8 cellular contexts compared by ENCODE assay signal in genomic region chr15:92901053-92901761, GRCh38. TPM values are rescaled to one million over a fixed set of nuclear protein-coding genes. Genes with fewer than 3 reads are reported as not detected.
A peak's percentile ranks its signal among the peaks of the same experiment; 100 is the strongest.
DNase-seq lines count a peak whose midpoint lies in the region; ATAC-seq and TF ChIP-seq lines count a peak whose summit lies in the region.

No MANE protein-coding gene starts in this region.

- peaks cover 94% of the 10 kb centered on the region for H3K79me2 ChIP-seq in Loucy (ENCODE audit: insufficient read depth, low read length)

- peaks cover 10% of the 10 kb centered on the region for H3K36me3 ChIP-seq in CD8-positive, alpha-beta memory T cell (ENCODE audit: insufficient read depth, low read length)
- peaks cover 49% of the 10 kb centered on the region for H3K36me3 ChIP-seq in Loucy (ENCODE audit: insufficient read depth, low read length)
- H3K36me3 ChIP-seq in mucosa of stomach (ENCODE audit: control insufficient read depth, insufficient read depth, low read length), result no peaks in the 10 kb centered on the region

- no peaks in the 10 kb centered on the region for H3K9me3 ChIP-seq in CD8-positive, alpha-beta memory T cell (ENCODE audit: low read length)
- H3K9me3 ChIP-seq in Loucy (ENCODE audit: insufficient read depth, low read depth, low read length) (no peaks in the 10 kb centered on the region), mucosa of stomach (ENCODE audit: control insufficient read depth, low read length) (no peaks in the 10 kb centered on the region)

- no peak for ATAC-seq in HG02970 (IDR thresholded peaks at IDR 0.05; ENCODE audit: low FRiP score, unreplicated experiment)
- no peak for ATAC-seq in HG02840 (IDR thresholded peaks at IDR 0.05; ENCODE audit: low FRiP score, unreplicated experiment)

- H3K9me2 ChIP-seq in Loucy (replicated peaks; ENCODE audit: low read depth, low read length), result no peaks in the 10 kb centered on the region

- H3K4me1 ChIP-seq in CD8-positive, alpha-beta memory T cell (ENCODE audit: insufficient read depth, low read length), result peaks cover 54% of the 10 kb centered on the region
- peaks cover 47% of the 10 kb centered on the region for H3K4me1 ChIP-seq in Loucy (ENCODE audit: insufficient read depth, low read length, poor library complexity, severe bottlenecking)
- peaks cover 16% of the 10 kb centered on the region for H3K4me1 ChIP-seq in mucosa of stomach (ENCODE audit: control insufficient read depth, insufficient read depth, low read length)

- TF ChIP-seq CTCF in Loucy (conservative IDR thresholded peaks at IDR 0.05; ENCODE audit: low read length), result no peak

- peaks cover 27 to 75% (median 30%) of the 10 kb centered on the region in 3 donors for H3K36me3 Mint-ChIP-seq in CD8-positive, alpha-beta memory T cell

- H3K27me3 ChIP-seq in CD8-positive, alpha-beta memory T cell (ENCODE audit: insufficient read depth, low read length, poor library complexity, severe bottlenecking), result no peaks in the 10 kb centered on the region
- H3K27me3 ChIP-seq in Loucy (ENCODE audit: insufficient read depth, low read length, poor library complexity, severe bottlenecking) (peaks cover 6% of the 10 kb centered on the region), mucosa of stomach (ENCODE audit: control insufficient read depth, insufficient read depth, low read length) (no peaks in the 10 kb centered on the region)

- peak overlapping the region; percentile 80 for H3K4me3 ChIP-seq in CD8-positive, alpha-beta memory T cell (ENCODE audit: low read length)
- peak overlapping the region; percentile 92 for H3K4me3 ChIP-seq in Loucy (ENCODE audit: low read length, poor library complexity, severe bottlenecking)
- H3K4me3 ChIP-seq in mucosa of stomach (ENCODE audit: low read length), result peak overlapping the region; percentile 95

- DNase-seq in CD8-positive, alpha-beta memory T cell, result no peak
- no peak for DNase-seq in caudate nucleus (lab: John Stamatoyannopoulos, UW)
- no peak for DNase-seq in stimulated activated CD4-positive, alpha-beta T cell treated with anti-CD3 and anti-CD28 coated beads, Interleukin-1b, Interleukin-23, amount 100 ng/mL, for 48 hours
- DNase-seq in retina, result no peak

- H3K9me3 Mint-ChIP-seq in CD8-positive, alpha-beta memory T cell, result peaks cover 0 to 15% (median 0%) of the 10 kb centered on the region in 5 donors

- POLR2A ChIA-PET in CD8-positive, alpha-beta memory T cell (lab: Charles Lee), result interaction anchor here (0.6 to 11.5 kb wide), 8 partner anchors 13 to 92 kb away, joined by 3 to 455 read pairs (median 28); no protein-coding TSS in a partner anchor

- H3K4me1 Mint-ChIP-seq in CD8-positive, alpha-beta memory T cell, result peaks cover 61 to 74% (median 70%) of the 10 kb centered on the region in 3 donors

- peak overlapping the region; percentile 97 for H3K27ac ChIP-seq in CD8-positive, alpha-beta memory T cell (ENCODE audit: low read depth, low read length)
- peak overlapping the region; percentile 98 for H3K27ac ChIP-seq in caudate nucleus (ENCODE audit: low read depth, low read length)

- no peak overlapping the region for H2AFZ ChIP-seq in Loucy (ENCODE audit: low read length)

- CTCF ChIA-PET in CD8-positive, alpha-beta memory T cell (lab: Charles Lee), result interaction anchor here (1.1 to 6.9 kb wide), 7 partner anchors 12 to 104 kb away, joined by 4 to 79 read pairs (median 10); no protein-coding TSS in a partner anchor

- peak overlapping the region; percentile 95 for H3K4me2 ChIP-seq in Loucy (ENCODE audit: low read depth, low read length, poor library complexity, severe bottlenecking)

- peak overlapping the region; percentile 90 to 100 (median 98) for H3K4me3 Mint-ChIP-seq in CD8-positive, alpha-beta memory T cell

- peaks cover 0 to 12% of the 10 kb centered on the region in 2 donors for H3K27me3 Mint-ChIP-seq in CD8-positive, alpha-beta memory T cell

- H3K9ac ChIP-seq in Loucy (ENCODE audit: low read depth, low read length, poor library complexity, severe bottlenecking), result peak overlapping the region; percentile 99
- peak overlapping the region; percentile 100 for H3K9ac ChIP-seq in mucosa of stomach (ENCODE audit: low read length)

- H3F3A ChIP-seq in Loucy (ENCODE audit: low read depth), result peaks cover 13% of the 10 kb centered on the region

- peak overlapping the region; percentile 97 to 100 (median 99) for H3K27ac Mint-ChIP-seq in CD8-positive, alpha-beta memory T cell

- H4K20me1 ChIP-seq in Loucy (ENCODE audit: insufficient read depth, low read length, poor library complexity, severe bottlenecking), result peaks cover 77% of the 10 kb centered on the region

RNA-seq across cellular contexts. Expression of gene CHD2, which starts 1.1 kb away (rescaled TPM):
- 100 to 1,000 TPM in 1 of 2 experiments, 10 to 100 TPM in 1; 99.0 to 109 TPM for total RNA-seq in CD8-positive, alpha-beta memory T cell
- polyA plus RNA-seq in CD8-positive, alpha-beta memory T cell, result 80.3 TPM
